Comparison of ENCODE assay signal across 8 cellular contexts in genomic region chr6:27176523-27177391, GRCh38.
DNase-seq lines count a peak whose midpoint lies in the region; ATAC-seq, FAIRE-seq and TF ChIP-seq lines count a peak whose summit lies in the region.
"Not testable (repeated sequence)": the region's sequence is repeated elsewhere in the genome, so short reads cannot be mapped to it uniquely, and the experiment has no call there.

No MANE protein-coding gene starts in this region.

- not testable (repeated sequence) for H3K27me3 ChIP-seq in ACC112 (ENCODE audit: insufficient read depth, low read length); Loucy (ENCODE audit: insufficient read depth, low read length, poor library complexity, severe bottlenecking)

- H3K4me3 ChIP-seq in ACC112 (ENCODE audit: low read depth, low read length) = peak overlapping the region; percentile 95
- H3K4me3 ChIP-seq in Loucy (ENCODE audit: low read length, poor library complexity, severe bottlenecking) = peak overlapping the region; percentile 100
- peak overlapping the region; percentile 72 for H3K4me3 ChIP-seq in lower leg skin (ENCODE audit: low read depth, poor library complexity, severe bottlenecking)

- not testable (repeated sequence) for H3F3A ChIP-seq in Loucy (ENCODE audit: low read depth)

- not testable (repeated sequence) for TF ChIP-seq CTCF in Loucy (conservative IDR thresholded peaks at IDR 0.05; ENCODE audit: low read length); lower leg skin (IDR thresholded peaks at IDR 0.05)

- peak; percentile 60 for ATAC-seq in GM18511 (IDR thresholded peaks at IDR 0.05; ENCODE audit: unreplicated experiment)

- H4K20me1 ChIP-seq in Loucy (ENCODE audit: insufficient read depth, low read length, poor library complexity, severe bottlenecking) = not testable (repeated sequence)

- peak overlapping the region; percentile 94 for H3K9ac ChIP-seq in Loucy (ENCODE audit: low read depth, low read length, poor library complexity, severe bottlenecking)

- H3K9me3 ChIP-seq in Loucy (ENCODE audit: insufficient read depth, low read depth, low read length) = not testable (repeated sequence)

- FAIRE-seq in endometrium (lab: Jason Lieb, UNC) = peak; percentile 74

- H3K27ac ChIP-seq in ACC112 (ENCODE audit: low read depth, low read length) = not testable (repeated sequence)

- H3K79me2 ChIP-seq in ACC112 (ENCODE audit: control insufficient read depth, insufficient read depth, low read length, unreplicated experiment); Loucy (ENCODE audit: insufficient read depth, low read length): not testable (repeated sequence)

- H3K4me1 ChIP-seq in ACC112 (ENCODE audit: control insufficient read depth, insufficient read depth, low read length, unreplicated experiment); Loucy (ENCODE audit: insufficient read depth, low read length, poor library complexity, severe bottlenecking): not testable (repeated sequence)

- H3K9me2 ChIP-seq in Loucy (replicated peaks; ENCODE audit: low read depth, low read length) = not testable (repeated sequence)

- not testable (repeated sequence) for H3K36me3 ChIP-seq in ACC112 (ENCODE audit: insufficient read depth, low read length); Loucy (ENCODE audit: insufficient read depth, low read length)

- not testable (repeated sequence) for TF ChIP-seq POLR2A in lower leg skin (IDR thresholded peaks at IDR 0.05)

- 4 to 5% methylated on average over 38 of the region's 38 CpGs for WGBS in lower leg skin, 2 donors

- DNase-seq in SHP77 treated with DMSO at 0.1 percent for 48 hours (lab: John Stamatoyannopoulos, UW) = peak; percentile 45
- peak; percentile 76 to 78 for DNase-seq in activated T-cell treated with anti-CD3 and anti-CD28 coated beads, Interleukin-2, amount 50 U/mL, for 48 hours
- DNase-seq in lower leg skin (ENCODE audit: low spot score in 2 of 2) = peak in 1 of 2 donors; percentile 30
- DNase-seq in stimulated activated CD4-positive, alpha-beta T cell treated with anti-CD3 and anti-CD28 coated beads, Interleukin-12 subunit alpha, Interleukin-12 subunit beta, amount 100 ng/mL, for 4 hours = peak; percentile 71

- H3K4me2 ChIP-seq in Loucy (ENCODE audit: low read depth, low read length, poor library complexity, severe bottlenecking) = peak overlapping the region; percentile 81

- intact Hi-C loops in lower leg skin (cut with DNase I; ENCODE audit: low total_unique reads) = not testable (repeated sequence)

- peak overlapping the region; percentile 54 for H2AFZ ChIP-seq in ACC112 (ENCODE audit: low read length, unreplicated experiment)
- H2AFZ ChIP-seq in Loucy (ENCODE audit: low read length) = peak overlapping the region; percentile 85
